ENCODE assay signal across 39 cellular contexts in the genomic region with DNA sequence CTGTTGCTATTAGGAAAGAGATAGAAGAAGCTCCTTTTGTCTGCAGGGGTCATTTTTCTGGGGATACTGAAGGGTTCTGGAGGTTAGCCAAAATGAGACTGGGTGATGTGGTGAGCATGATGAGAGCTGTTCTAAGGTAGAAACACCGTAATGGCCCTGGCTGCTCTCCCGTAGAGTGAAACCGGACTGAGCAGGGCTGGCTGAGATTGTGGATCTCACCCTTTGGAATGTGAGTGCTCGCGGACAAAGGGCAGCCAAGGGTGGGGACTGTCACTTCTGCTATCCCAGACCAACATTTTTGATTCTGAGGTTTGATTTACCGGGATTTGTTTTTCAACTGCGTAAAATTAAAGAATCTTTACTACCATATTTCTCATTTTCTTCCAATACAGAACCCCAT.
"Had no signal": no experiment of that assay in that cellular context is flagged by ENCODE, and none has a peak within 500 bp of the region (broad histone marks: within the 10 kb centered on the region; RNA-seq: fewer than 3 reads in every experiment).

No MANE protein-coding gene starts in this region.

- H3K4me1 Mint-ChIP-seq: activated B cell treated with CpG ODN at 0.5 μM for 24 hours; activated T-helper 17 cell treated with anti-CD3 and anti-CD28 coated beads, Interleukin-2, amount 50 U/mL, for 72 hours; central memory CD8-positive, alpha-beta T cell had no signal

- H3K4me3 ChIP-seq: adrenal gland, body of pancreas, breast epithelium had no signal

- H3K4me3 Mint-ChIP-seq: activated B cell treated with CpG ODN at 0.5 μM for 24 hours; activated CD4-positive, alpha-beta memory T cell treated with anti-CD3 and anti-CD28 coated beads for 36 hours; activated CD4-positive, alpha-beta T cell treated with anti-CD3 and anti-CD28 coated beads, Interleukin-2, amount 10 ng/mL, durations not matched to agents 24 days and 14 days; activated CD8-positive, alpha-beta T cell treated with anti-CD3 and anti-CD28 coated beads for 36 hours; activated naive CD4-positive, alpha-beta T cell treated with anti-CD3 and anti-CD28 coated beads for 36 hours; activated naive CD8-positive, alpha-beta T cell treated with anti-CD3 and anti-CD28 coated beads, Interleukin-2, amount 10 ng/mL, durations not matched to agents 7 days and 5 days; activated T-cell treated with anti-CD3 and anti-CD28 coated beads, Interleukin-2, amount 50 U/mL, for 4 hours; activated T-cell treated with anti-CD3 and anti-CD28 coated beads, Interleukin-2, amount 50 U/mL, for 72 hours; activated T-helper 1 cell treated with anti-CD3 and anti-CD28 coated beads, Interleukin-12 subunit alpha, Interleukin-12 subunit beta, Interleukin-2, Interleukin-4 antibody, amounts not matched to agents 30 ng/mL and 10 ng/mL and 1 ng/mL, durations not matched to agents 14 hours and 24 hours and 36 hours; activated T-helper 17 cell treated with anti-CD3 and anti-CD28 coated beads, Interleukin-2, amount 50 U/mL, for 72 hours; central memory CD8-positive, alpha-beta T cell; T-helper 1 cell treated with Interleukin-12 subunit alpha and Interleukin-12 subunit beta and Interleukin-4 antibody, amounts not matched to agents 30 μg/mL and 1 μg/mL, for 36 hours; T-helper 2 cell treated with Interferon-gamma antibody and Interleukin-4, amounts not matched to agents 5 μg/mL and 100 μg/mL, for 36 hours had no signal

- H3K27ac ChIP-seq: adrenal gland, body of pancreas, brain microvascular endothelial cell, breast epithelium, VCaP had no signal

- FAIRE-seq: astrocyte, TTC549 had no signal

- H3K27ac Mint-ChIP-seq: activated B cell treated with CpG ODN at 0.5 μM for 24 hours; activated CD4-positive, alpha-beta memory T cell treated with anti-CD3 and anti-CD28 coated beads for 36 hours; activated CD4-positive, alpha-beta T cell treated with anti-CD3 and anti-CD28 coated beads, Interleukin-2, amount 10 ng/mL, durations not matched to agents 24 days and 14 days; activated CD8-positive, alpha-beta T cell treated with anti-CD3 and anti-CD28 coated beads for 36 hours; activated naive CD4-positive, alpha-beta T cell treated with anti-CD3 and anti-CD28 coated beads for 36 hours; activated naive CD8-positive, alpha-beta T cell treated with anti-CD3 and anti-CD28 coated beads, Interleukin-2, amount 10 ng/mL, durations not matched to agents 7 days and 5 days; activated T-cell treated with anti-CD3 and anti-CD28 coated beads, Interleukin-2, amount 50 U/mL, for 72 hours; activated T-helper 1 cell treated with anti-CD3 and anti-CD28 coated beads, Interleukin-12 subunit alpha, Interleukin-12 subunit beta, Interleukin-2, Interleukin-4 antibody, amounts not matched to agents 30 ng/mL and 10 ng/mL and 1 ng/mL, durations not matched to agents 14 hours and 24 hours and 36 hours; activated T-helper 17 cell treated with anti-CD3 and anti-CD28 coated beads, Interleukin-2, amount 50 U/mL, for 72 hours; T-helper 1 cell treated with Interleukin-12 subunit alpha and Interleukin-12 subunit beta and Interleukin-4 antibody, amounts not matched to agents 30 μg/mL and 1 μg/mL, for 36 hours; T-helper 2 cell treated with Interferon-gamma antibody and Interleukin-4, amounts not matched to agents 5 μg/mL and 100 μg/mL, for 36 hours had no signal

- ATAC-seq: activated CD8-positive, alpha-beta T cell treated with anti-CD3 and anti-CD28 coated beads for 36 hours; activated naive CD4-positive, alpha-beta T cell treated with anti-CD3 and anti-CD28 coated beads, Interleukin-2, amount 50 U/mL, for 72 hours; activated T-cell treated with anti-CD3 and anti-CD28 coated beads, Interleukin-2, amount 50 U/mL, for 4 hours; activated T-cell treated with anti-CD3 and anti-CD28 coated beads, Interleukin-2, amount 50 U/mL, for 72 hours; activated T-helper 17 cell treated with anti-CD3 and anti-CD28 coated beads, Interleukin-2, amount 50 U/mL, for 72 hours; body of pancreas had no signal

- H3K27me3 Mint-ChIP-seq: activated CD4-positive, alpha-beta T cell treated with anti-CD3 and anti-CD28 coated beads, Interleukin-2, amount 10 ng/mL, durations not matched to agents 24 days and 14 days; activated naive CD8-positive, alpha-beta T cell treated with anti-CD3 and anti-CD28 coated beads, Interleukin-2, amount 10 ng/mL, durations not matched to agents 7 days and 5 days; activated T-helper 17 cell treated with anti-CD3 and anti-CD28 coated beads, Interleukin-2, amount 50 U/mL, for 72 hours had no signal

- H3K4me1 ChIP-seq: adrenal gland, body of pancreas, breast epithelium had no signal

- H3K9me3 ChIP-seq: adrenal gland, body of pancreas, breast epithelium had no signal

- H3K9me3 Mint-ChIP-seq: activated B cell treated with CpG ODN at 0.5 μM for 24 hours; activated CD4-positive, alpha-beta memory T cell treated with anti-CD3 and anti-CD28 coated beads for 36 hours; activated CD4-positive, alpha-beta T cell treated with anti-CD3 and anti-CD28 coated beads, Interleukin-2, amount 10 ng/mL, durations not matched to agents 24 days and 14 days; activated CD8-positive, alpha-beta T cell treated with anti-CD3 and anti-CD28 coated beads for 36 hours; activated naive CD4-positive, alpha-beta T cell treated with anti-CD3 and anti-CD28 coated beads for 36 hours; activated naive CD4-positive, alpha-beta T cell treated with anti-CD3 and anti-CD28 coated beads, Interleukin-2, amount 50 U/mL, for 72 hours; activated naive CD8-positive, alpha-beta T cell treated with anti-CD3 and anti-CD28 coated beads, Interleukin-2, amount 10 ng/mL, durations not matched to agents 7 days and 5 days; activated T-cell treated with anti-CD3 and anti-CD28 coated beads, Interleukin-2, amount 50 U/mL, for 4 hours; activated T-cell treated with anti-CD3 and anti-CD28 coated beads, Interleukin-2, amount 50 U/mL, for 72 hours; activated T-helper 1 cell treated with anti-CD3 and anti-CD28 coated beads, Interleukin-12 subunit alpha, Interleukin-12 subunit beta, Interleukin-2, Interleukin-4 antibody, amounts not matched to agents 30 ng/mL and 10 ng/mL and 1 ng/mL, durations not matched to agents 14 hours and 24 hours and 36 hours; activated T-helper 17 cell treated with anti-CD3 and anti-CD28 coated beads, Interleukin-2, amount 50 U/mL, for 72 hours; central memory CD8-positive, alpha-beta T cell; T-helper 1 cell treated with Interleukin-12 subunit alpha and Interleukin-12 subunit beta and Interleukin-4 antibody, amounts not matched to agents 30 μg/mL and 1 μg/mL, for 36 hours; T-helper 2 cell treated with Interferon-gamma antibody and Interleukin-4, amounts not matched to agents 5 μg/mL and 100 μg/mL, for 36 hours had no signal

- H3K36me3 Mint-ChIP-seq: activated CD4-positive, alpha-beta memory T cell treated with anti-CD3 and anti-CD28 coated beads for 36 hours had no signal

- H3K36me3 ChIP-seq: adrenal gland, brain microvascular endothelial cell, breast epithelium had no signal

- DNase-seq: activated B cell treated with CpG ODN at 0.5 μM for 24 hours; activated CD4-positive, alpha-beta memory T cell treated with anti-CD3 and anti-CD28 coated beads for 36 hours; activated CD4-positive, alpha-beta T cell treated with anti-CD3 and anti-CD28 coated beads for 4 hours; activated CD4-positive, alpha-beta T cell treated with anti-CD3 and anti-CD28 coated beads, Interleukin-2, amount 10 ng/mL, durations not matched to agents 24 days and 14 days; activated CD4-positive, alpha-beta T cell treated with anti-CD3 and anti-CD28 coated beads, Interleukin-2, amount 50 U/mL, for 1 hour; activated CD4-positive, alpha-beta T cell treated with anti-CD3 and anti-CD28 coated beads, Interleukin-2, amount 50 U/mL, for 4 hours; activated CD4-positive, CD25-positive, alpha-beta regulatory T cell treated with anti-CD3 and anti-CD28 coated beads, Interleukin-2, amount 50 U/mL, for 72 hours; activated CD8-positive, alpha-beta memory T cell treated with anti-CD3 and anti-CD28 coated beads, Interleukin-2, amount 50 U/mL, for 4 hours; activated CD8-positive, alpha-beta T cell treated with anti-CD3 and anti-CD28 coated beads for 36 hours; activated effector memory CD4-positive, alpha-beta T cell treated with anti-CD3 and anti-CD28 coated beads, Interleukin-2, amount 50 U/mL, for 16 hours; activated gamma-delta T cell treated with Interleukin-2 at 50 U/mL for 16 hours; activated naive CD4-positive, alpha-beta T cell; activated naive CD4-positive, alpha-beta T cell treated with anti-CD3 and anti-CD28 coated beads for 36 hours; activated naive CD4-positive, alpha-beta T cell treated with anti-CD3 and anti-CD28 coated beads, Interleukin-2, amount 50 U/mL, for 16 hours; activated naive CD8-positive, alpha-beta T cell treated with anti-CD3 and anti-CD28 coated beads, Interleukin-2, amount 10 ng/mL, durations not matched to agents 7 days and 5 days; activated T-cell treated with anti-CD3 and anti-CD28 coated beads for 4 hours; activated T-cell treated with anti-CD3 and anti-CD28 coated beads, Interleukin-2, amount 50 U/mL, for 1 hour; activated T-cell treated with anti-CD3 and anti-CD28 coated beads, Interleukin-2, amount 50 U/mL, for 4 hours; activated T-cell treated with anti-CD3 and anti-CD28 coated beads, Interleukin-2, amount 50 U/mL, for 72 hours; adrenal gland; amniotic stem cell; aorta; body of pancreas; brain microvascular endothelial cell; caudate nucleus; cerebellar nuclear complex; T-helper 1 cell; T-helper 2 cell; T-helper 9 cell had no signal

- H3K27me3 ChIP-seq: adrenal gland, body of pancreas, brain microvascular endothelial cell, breast epithelium had no signal
